8 cellular contexts compared by ENCODE assay signal in the genomic region with DNA sequence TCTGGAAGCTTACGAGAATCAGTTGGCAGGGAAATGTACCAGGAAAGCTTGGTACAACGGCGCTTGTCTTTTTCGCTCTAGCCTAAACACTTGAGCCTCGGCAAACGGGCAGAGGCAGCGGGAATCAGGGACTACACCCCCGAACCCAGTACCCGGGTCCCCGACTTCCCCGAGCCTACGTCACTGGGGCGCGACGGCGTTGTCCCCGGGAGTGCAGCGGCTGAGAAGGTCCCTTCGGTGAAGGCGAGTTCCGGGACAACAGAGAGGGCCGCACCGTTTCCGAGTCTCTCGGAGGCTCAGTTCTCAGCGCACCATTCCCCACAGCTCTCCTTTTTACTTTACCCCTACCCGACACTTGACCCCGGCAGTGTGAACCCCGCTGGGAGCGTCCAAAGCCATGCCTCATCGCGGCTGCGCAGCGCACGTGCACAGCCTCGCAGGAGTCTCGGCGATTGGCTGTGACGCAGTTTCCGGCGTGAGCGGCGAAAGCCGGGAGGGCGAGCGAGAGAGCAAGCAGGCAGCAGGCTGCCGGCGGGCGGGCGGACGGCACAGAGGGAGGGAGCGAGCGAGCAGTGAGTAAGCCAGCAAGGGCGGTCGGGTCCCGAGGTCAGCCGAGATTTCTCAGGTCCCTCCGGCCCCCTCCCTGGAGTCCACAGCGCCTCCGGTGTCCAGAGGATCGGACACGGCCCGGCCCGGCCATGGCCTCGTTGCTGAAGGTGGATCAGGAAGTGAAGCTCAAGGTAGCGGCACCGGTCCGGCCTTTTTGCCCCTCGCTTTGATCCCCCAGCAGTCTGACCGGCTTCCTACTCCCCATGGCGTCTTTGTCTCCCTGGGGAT. TPM values are rescaled to one million over a fixed set of nuclear protein-coding genes. Genes with fewer than 3 reads are reported as not detected.
DNase-seq lines count a peak whose midpoint lies in the region; ATAC-seq and TF ChIP-seq lines count a peak whose summit lies in the region.

A gene with protein sequence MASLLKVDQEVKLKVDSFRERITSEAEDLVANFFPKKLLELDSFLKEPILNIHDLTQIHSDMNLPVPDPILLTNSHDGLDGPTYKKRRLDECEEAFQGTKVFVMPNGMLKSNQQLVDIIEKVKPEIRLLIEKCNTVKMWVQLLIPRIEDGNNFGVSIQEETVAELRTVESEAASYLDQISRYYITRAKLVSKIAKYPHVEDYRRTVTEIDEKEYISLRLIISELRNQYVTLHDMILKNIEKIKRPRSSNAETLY (plus strand): TSS at position 464 of the 837 bp plus-strand sequence. CDS start 235 bp downstream, at position 699.

- no peak for TF ChIP-seq CTCF in GM13976 (IDR thresholded peaks at IDR 0.05; ENCODE audit: borderline replicate concordance, control extremely low read depth, extremely low read depth, insufficient read depth, missing control alignments)
- no peak for TF ChIP-seq CTCF in right atrium auricular region (IDR thresholded peaks at IDR 0.05)
- TF ChIP-seq CTCF in uterus (IDR thresholded peaks at IDR 0.05): peak in 1 of 4 experiments; percentile 28

- intact Hi-C loops in uterus (cut with DNase I; ENCODE audit: low total_unique reads): no loop called here

- H3K4me3 ChIP-seq in right atrium auricular region: peak within 1 kb of the TSS; percentile 75 to 93
- peak within 1 kb of the TSS; percentile 61 to 89 for H3K4me3 ChIP-seq in uterus

- ATAC-seq in HG02852 (IDR thresholded peaks at IDR 0.05; ENCODE audit: unreplicated experiment): peak; percentile 87

- H3K36me3 ChIP-seq in right atrium auricular region: peaks cover 23% of the 10 kb centered on the region
- H3K36me3 ChIP-seq in uterus: no peaks in the 10 kb centered on the region

- H3K27ac ChIP-seq in angular gyrus (ENCODE audit: low read depth, low read length) (peak within 1 kb of the TSS; percentile 71), right atrium auricular region (peak within 1 kb of the TSS; percentile 85 to 89), uterus (peak within 1 kb of the TSS; percentile 77 to 82)

- TF ChIP-seq POLR2A in uterus (IDR thresholded peaks at IDR 0.05): peak; percentile 77 to 92

- H3K4me1 ChIP-seq in right atrium auricular region (peaks cover 0 to 22% of the 10 kb centered on the region in 2 donors), uterus (no peaks in the 10 kb centered on the region)

- in situ Hi-C loops in GM13976 (cut with MboI; ENCODE audit: low sequenced_read_pairs, unreplicated experiment): no loop called here

- no peaks in the 10 kb centered on the region for H3K9me3 ChIP-seq in right atrium auricular region
- H3K9me3 ChIP-seq in uterus: no peaks in the 10 kb centered on the region

- DNase-seq in GM13976 (ENCODE audit: low spot score): peak; percentile 95
- peak; percentile 73 for DNase-seq in NCI-H146 treated with DMSO at 0.1 percent for 48 hours (lab: John Stamatoyannopoulos, UW; ENCODE audit: unreplicated experiment)
- DNase-seq in T-helper 2 cell: peak; percentile 75 to 91 (median 87)
- DNase-seq in right atrium auricular region (ENCODE audit: low spot score): peak; percentile 92
- peak; percentile 88 for DNase-seq in putamen (ENCODE audit: low spot score)
- DNase-seq in uterus: peak; percentile 86 to 87

- H3K27me3 ChIP-seq in right atrium auricular region (no peaks in the 10 kb centered on the region), uterus (no peaks in the 10 kb centered on the region)

RNA-seq across cellular contexts. Expression of the gene that starts here (rescaled TPM):
- total RNA-seq in right atrium auricular region (10 to 100 TPM; 63.8 to 66.1 TPM), uterus (10 to 100 TPM in 3 of 4 donors, 1 to 10 TPM in 1; 9.7 to 74.3 (median 46.0) TPM)

Comparison
In these comparisons a context has a peak if more than half of its experiments do, and no peak if none do; other contexts are left out.
1. Peak in every context shown above with its lines: DNase-seq, ATAC-seq, H3K4me3 ChIP-seq and H3K27ac ChIP-seq.